23 cellular contexts compared by ENCODE assay signal in genomic region chr4:15914291-15914690, GRCh38. TPM values are rescaled to one million over a fixed set of nuclear protein-coding genes. Genes with fewer than 3 reads are reported as not detected.
DNase-seq lines count a peak whose midpoint lies in the region; ATAC-seq and TF ChIP-seq lines count a peak whose summit lies in the region.
"Had no signal": no experiment of that assay in that cellular context is flagged by ENCODE, and none has a peak within 500 bp of the region (broad histone marks: within the 10 kb centered on the region; RNA-seq: fewer than 3 reads in every experiment).

No MANE protein-coding gene starts in this region.

- no peak for ATAC-seq in GM18873 (IDR thresholded peaks at IDR 0.05; ENCODE audit: low FRiP score, unreplicated experiment)
- ATAC-seq: effector memory CD8-positive, alpha-beta T cell had no signal

- H3K4me2 ChIP-seq in PC-9: peak overlapping the region; percentile 51
- H3K4me2 ChIP-seq in mammary epithelial cell (ENCODE audit: insufficient read depth, low read depth, low read length): peak overlapping the region; percentile 41
- H3K4me2 ChIP-seq in mesenchymal stem cell (ENCODE audit: low read length, poor library complexity, severe bottlenecking): no peak overlapping the region
- H3K4me2 ChIP-seq: hepatocyte had no signal

- BruUV-seq in PC-9 (replicated peaks; lab: Mats Ljungman, UMichigan) (no TSS peak), mammary epithelial cell (replicated peaks; lab: Mats Ljungman, UMichigan) (no TSS peak)

- H4K20me1 ChIP-seq in PC-9 (ENCODE audit: insufficient read depth): no peaks in the 10 kb centered on the region
- no peaks in the 10 kb centered on the region for H4K20me1 ChIP-seq in mammary epithelial cell (ENCODE audit: insufficient read depth, low read length)

- H3K4me3 ChIP-seq in PC-9 (no peak overlapping the region), mammary epithelial cell (replicated peaks in 1 of 3; ENCODE audit: insufficient read depth in 1 of 3, low read depth in 2 of 3, low read length in 3 of 3) (no peak overlapping the region), mesenchymal stem cell (ENCODE audit: insufficient read depth in 1 of 2, low read depth in 1 of 2, low read length in 2 of 2) (no peak overlapping the region)
- H3K4me3 ChIP-seq: colonic mucosa, hepatocyte, suprapubic skin, vagina had no signal

- in situ Hi-C loops in mammary epithelial cell (cut with MboI; ENCODE audit: low sequenced_read_pairs in 2 of 2): no loop called here

- H3K27ac ChIP-seq in PC-9: peak overlapping the region; percentile 98
- H3K27ac ChIP-seq in mammary epithelial cell (ENCODE audit: insufficient read depth, low read depth, low read length): peak overlapping the region; percentile 100
- peak overlapping the region; percentile 70 for H3K27ac ChIP-seq in mesenchymal stem cell (ENCODE audit: low read length, poor library complexity, severe bottlenecking)
- H3K27ac ChIP-seq: colonic mucosa, HL-60, suprapubic skin, vagina had no signal

- H3K9ac ChIP-seq in mammary epithelial cell (ENCODE audit: insufficient read depth, low read length): peak overlapping the region; percentile 85
- H3K9ac ChIP-seq in mesenchymal stem cell (ENCODE audit: low read length): no peak overlapping the region

- H3K9me2 ChIP-seq in PC-9 (ENCODE audit: insufficient read depth): no peaks in the 10 kb centered on the region

- TF ChIP-seq CTCF in PC-9 (conservative IDR thresholded peaks at IDR 0.05): no peak
- TF ChIP-seq CTCF in mammary epithelial cell (conservative IDR thresholded peaks at IDR 0.05 in 1 of 2, IDR thresholded peaks at IDR 0.05 in 1 of 2; ENCODE audit: extremely low read depth in 1 of 2, insufficient read depth in 1 of 2, low read depth in 1 of 2, low read length in 2 of 2): no peak

- peak; percentile 17 for DNase-seq in GM04504 (ENCODE audit: low read depth)
- DNase-seq in PC-9: peak in 1 of 2 experiments; percentile 54
- peak; percentile 94 for DNase-seq in mammary epithelial cell
- DNase-seq in mesenchymal stem cell: peak; percentile 14
- DNase-seq in nucleus accumbens (lab: John Stamatoyannopoulos, UW): no peak
- no peak for DNase-seq in NCI-H345 (lab: John Stamatoyannopoulos, UW)
- DNase-seq: activated CD4-positive, alpha-beta T cell treated with anti-CD3 and anti-CD28 coated beads, Interleukin-2, amount 50 U/mL, for 1 hour; activated naive CD8-positive, alpha-beta T cell treated with anti-CD3 and anti-CD28 coated beads for 36 hours; CD4-positive, alpha-beta T cell; colonic mucosa; effector memory CD8-positive, alpha-beta T cell; NCI-H1417 treated with DMSO at 0.1 percent for 48 hours; NCI-H524; stimulated activated CD4-positive, alpha-beta T cell treated with anti-CD3 and anti-CD28 coated beads, Interleukin-1b, Interleukin-23, amount 100 ng/mL, for 48 hours had no signal

- peaks cover 65% of the 10 kb centered on the region for H3K4me1 ChIP-seq in PC-9 (replicated peaks; ENCODE audit: insufficient read depth)
- peaks cover 67% of the 10 kb centered on the region for H3K4me1 ChIP-seq in mammary epithelial cell (ENCODE audit: insufficient read depth, low read length)
- H3K4me1 ChIP-seq in mesenchymal stem cell (ENCODE audit: control insufficient read depth, insufficient read depth, low read depth, low read length): peaks cover 3% of the 10 kb centered on the region
- H3K4me1 ChIP-seq: colonic mucosa, vagina had no signal

- H3K27me3 ChIP-seq in PC-9 (ENCODE audit: insufficient read depth, low read depth) (no peaks in the 10 kb centered on the region), mammary epithelial cell (ENCODE audit: insufficient read depth, low read length) (no peaks in the 10 kb centered on the region), mesenchymal stem cell (ENCODE audit: control insufficient read depth in 1 of 2, insufficient read depth in 1 of 2, low read length in 2 of 2) (no peaks in the 10 kb centered on the region)
- H3K27me3 ChIP-seq: colonic mucosa, hepatocyte, suprapubic skin, vagina had no signal

- no peak overlapping the region for H4K91ac ChIP-seq in mesenchymal stem cell (ENCODE audit: low read length)

- H3K14ac ChIP-seq in mesenchymal stem cell (ENCODE audit: low read length in 2 of 2): no peak overlapping the region

- no peak overlapping the region for H2BK15ac ChIP-seq in mesenchymal stem cell (ENCODE audit: low read depth, poor library complexity, severe bottlenecking)

- H3K18ac ChIP-seq in mesenchymal stem cell (ENCODE audit: low read depth in 1 of 2, low read length in 2 of 2): no peak overlapping the region

- peaks cover 10% of the 10 kb centered on the region for H3K9me3 ChIP-seq in PC-9 (ENCODE audit: insufficient read depth, low read depth)
- peaks cover 16% of the 10 kb centered on the region for H3K9me3 ChIP-seq in mammary epithelial cell (replicated peaks; ENCODE audit: insufficient read depth, low read length)
- H3K9me3 ChIP-seq in mesenchymal stem cell (ENCODE audit: control insufficient read depth, low read length): no peaks in the 10 kb centered on the region
- H3K9me3 ChIP-seq: colonic mucosa, suprapubic skin, vagina had no signal

- CTCF ChIA-PET in PC-9 (lab: Charles Lee) (no interaction called here), mammary epithelial cell (lab: Charles Lee; ENCODE audit: low non-redundant PET) (no interaction called here)

- H3K23ac ChIP-seq in mesenchymal stem cell (ENCODE audit: low read length in 2 of 2): no peak overlapping the region

- H2BK5ac ChIP-seq in mesenchymal stem cell (ENCODE audit: low read depth, low read length, poor library complexity, severe bottlenecking): no peak overlapping the region

- H2AFZ ChIP-seq in PC-9 (no peak overlapping the region), mammary epithelial cell (ENCODE audit: low read depth, low read length) (no peak overlapping the region), mesenchymal stem cell (ENCODE audit: low read depth, low read length) (no peak overlapping the region)
- H2AFZ ChIP-seq: hepatocyte had no signal

- dilution Hi-C loops in mammary epithelial cell (cut with HindIII; ENCODE audit: low sequenced_read_pairs): no loop called here

- no peak overlapping the region for H3K4ac ChIP-seq in mesenchymal stem cell (ENCODE audit: low read depth in 1 of 2, low read length in 2 of 2)

- H2AK5ac ChIP-seq in mesenchymal stem cell (ENCODE audit: low read length, severe bottlenecking): no peak overlapping the region

- H2BK12ac ChIP-seq in mesenchymal stem cell (ENCODE audit: low read length in 2 of 2): no peak overlapping the region

- intact Hi-C loops in PC-9 (cut with micrococcal nuclease; ENCODE audit: unreplicated experiment) (no loop called here), mammary epithelial cell (cut with micrococcal nuclease) (no loop called here)

- H3K36me3 ChIP-seq in PC-9 (ENCODE audit: low read depth): no peaks in the 10 kb centered on the region
- H3K36me3 ChIP-seq in mammary epithelial cell (ENCODE audit: insufficient read depth, low read length): no peaks in the 10 kb centered on the region
- H3K36me3 ChIP-seq in mesenchymal stem cell (ENCODE audit: control insufficient read depth in 1 of 2, insufficient read depth in 2 of 2, low read depth in 1 of 2, low read length in 2 of 2): no peaks in the 10 kb centered on the region
- H3K36me3 ChIP-seq: colonic mucosa, suprapubic skin, vagina had no signal

- no peak overlapping the region for H4K8ac ChIP-seq in mesenchymal stem cell (ENCODE audit: low read length)

- 40% methylated on average over 4 of the region's 4 CpGs for WGBS in mammary epithelial cell (ENCODE audit: low coverage, missing lambda C conversion rate)
- 100% methylated on average over 2 of the region's 4 CpGs for WGBS in mesenchymal stem cell

- H2BK120ac ChIP-seq in mesenchymal stem cell (ENCODE audit: low read depth, low read length): no peak overlapping the region

- H3K79me2 ChIP-seq in PC-9 (ENCODE audit: low read depth): no peaks in the 10 kb centered on the region
- H3K79me2 ChIP-seq in mammary epithelial cell (ENCODE audit: insufficient read depth, low read length): no peaks in the 10 kb centered on the region
- H3K79me2 ChIP-seq: hepatocyte had no signal

- H3K79me1 ChIP-seq in mesenchymal stem cell (replicated peaks; ENCODE audit: low read length, poor library complexity, severe bottlenecking): no peaks in the 10 kb centered on the region

- peaks cover 36% of the 10 kb centered on the region for H3F3A ChIP-seq in PC-9 (ENCODE audit: insufficient read depth, low read depth)

- POLR2A ChIA-PET in PC-9 (lab: Charles Lee; ENCODE audit: unreplicated experiment): no interaction called here

RNA-seq across cellular contexts. Expression of gene FGFBP1, which starts 24.2 kb away (rescaled TPM):
- total RNA-seq in PC-9 (2021) (11.1 and 30.8 TPM in 2 replicates), mammary epithelial cell (100 to 1,000 TPM in 1 of 2 donors, under 1 TPM in 1; 0.83 to 223 TPM)
- polyA plus RNA-seq in mammary epithelial cell: 1,208 TPM
- polyA minus RNA-seq in mammary epithelial cell: 499 TPM
- polyA plus RNA-seq in mesenchymal stem cell (2013, experiment 1 of 2): not detected
- not detected for polyA plus RNA-seq in mesenchymal stem cell (2013, experiment 2 of 2)
- total RNA-seq: activated naive CD8-positive, alpha-beta T cell treated with anti-CD3 and anti-CD28 coated beads for 36 hours; activated T-helper 1 cell treated with anti-CD3 and anti-CD28 coated beads, Interleukin-12 subunit alpha, Interleukin-12 subunit beta, Interleukin-2, Interleukin-4 antibody, amounts not matched to agents 30 ng/mL and 10 ng/mL and 1 ng/mL, durations not matched to agents 14 hours and 24 hours and 36 hours; CD4-positive, alpha-beta T cell; liver; pulmonary artery endothelial cell; skeletal muscle tissue had no signal
- polyA plus RNA-seq: liver had no signal

RNA-seq across cellular contexts. Expression of gene FGFBP2, which starts 48.7 kb away (rescaled TPM):
- total RNA-seq in PC-9 (2021) (not detected in 2 replicates), mammary epithelial cell (not detected)
- 0.20 TPM for polyA plus RNA-seq in mammary epithelial cell
- not detected for polyA minus RNA-seq in mammary epithelial cell
- polyA plus RNA-seq in mesenchymal stem cell (2013, experiment 1 of 2): not detected
- polyA plus RNA-seq in mesenchymal stem cell (2013, experiment 2 of 2): not detected
- total RNA-seq: pulmonary artery endothelial cell, skeletal muscle tissue had no signal

Comparison
In these comparisons a context has a peak if more than half of its experiments do, and no peak if none do; other contexts are left out.
1. DNase-seq: peak in GM04504 (single experiment), mammary epithelial cell (single experiment) and mesenchymal stem cell (single experiment); none in nucleus accumbens (0 of 56) and NCI-H345 (single experiment).
2. Peak in every context shown above with its lines, with median percentiles within 50 percentile points of each other: H3K27ac ChIP-seq.